ENCODE assay signal across 1 cellular context in genomic region chr15:40899536-40900207, GRCh38.
TF ChIP-seq lines count a peak whose summit lies in the region.

No MANE protein-coding gene starts in this region.

TF ChIP-seq in K562, 482 proteins besides CTCF, POLR2A, EP300 and RAD21:
- TF ChIP-seq HOXB6 (CRISPR knock-in tag; IDR thresholded peaks at IDR 0.05; ENCODE audit: borderline replicate concordance) (no peak), ZBTB33 (CRISPR knock-in tag; IDR thresholded peaks at IDR 0.05) (peak; percentile 84)
